ENCODE assay signal across 9 cellular contexts in the genomic region with DNA sequence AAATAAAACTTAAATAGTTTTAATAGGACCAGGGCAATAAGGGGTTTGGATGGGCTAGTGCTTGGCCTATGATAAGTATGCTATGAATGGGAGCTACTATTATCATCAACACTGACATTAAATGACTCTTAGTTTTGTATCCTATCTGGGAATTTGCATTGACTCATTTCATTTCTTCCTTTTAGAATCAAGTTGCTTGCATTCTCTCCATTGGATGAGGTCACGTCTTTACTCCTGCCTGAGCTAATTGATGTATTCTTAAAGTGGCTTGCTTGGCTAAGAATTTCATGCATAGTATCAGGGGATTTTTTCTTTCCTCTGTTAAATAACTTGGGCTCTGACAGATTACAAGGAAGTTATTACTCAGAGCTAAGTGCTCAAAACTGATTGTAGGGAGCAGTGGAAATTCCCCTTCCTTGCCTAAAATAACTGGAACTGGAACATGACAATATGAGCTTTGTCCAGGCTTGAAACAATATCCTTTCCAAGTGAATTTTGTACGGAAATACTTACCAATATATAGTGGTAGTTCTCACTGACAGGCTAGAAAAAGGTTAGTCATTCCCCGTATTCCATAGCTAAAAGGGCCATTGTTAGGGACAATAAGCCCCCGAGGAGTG.
DNase-seq lines count a peak whose midpoint lies in the region; ATAC-seq lines count a peak whose summit lies in the region.
"Had no signal": no experiment of that assay in that cellular context is flagged by ENCODE, and none has a peak within 500 bp of the region (broad histone marks: within the 10 kb centered on the region; RNA-seq: fewer than 3 reads in every experiment).

No MANE protein-coding gene starts in this region.

- DNase-seq in T-helper 17 cell (no peak), glomerular endothelial cell (ENCODE audit: extremely low read depth, low read depth, low spot score) (peak; percentile 80), HT-29 (ENCODE audit: low spot score) (no peak), NCI-H82 treated with DMSO at 0.1 percent for 48 hours (lab: John Stamatoyannopoulos, UW; ENCODE audit: unreplicated experiment) (no peak), NCI-H187 (lab: John Stamatoyannopoulos, UW) (no peak), ureter (ENCODE audit: low spot score) (no peak)
- DNase-seq: NCI-H748 treated with DMSO at 0.1 percent for 48 hours had no signal

- H3K27ac ChIP-seq in skin epidermis = peak overlapping the region in 20 of 21 experiments; percentile 4 to 85 (median 68)

- no peaks in the 10 kb centered on the region for H3K27me3 Mint-ChIP-seq in T-helper 17 cell

- ATAC-seq in GM18870 (IDR thresholded peaks at IDR 0.05; ENCODE audit: unreplicated experiment) = peak; percentile 42
- ATAC-seq in T-helper 17 cell = no peak

- peak overlapping the region; percentile 57 for H3K27ac Mint-ChIP-seq in T-helper 17 cell

- no peaks in the 10 kb centered on the region for H3K9me3 ChIP-seq in T-helper 17 cell (ENCODE audit: control insufficient read depth, low read length, poor library complexity, severe bottlenecking)

- no peak overlapping the region for H3K4me3 ChIP-seq in skin epidermis

- no peaks in the 10 kb centered on the region for H3K36me3 Mint-ChIP-seq in T-helper 17 cell (ENCODE audit: low read depth)

- H3K4me3 Mint-ChIP-seq in T-helper 17 cell = no peak overlapping the region

- peaks cover 17% of the 10 kb centered on the region for H3K4me1 Mint-ChIP-seq in T-helper 17 cell
